In genomic region chr19:15479391-15480345, GRCh38 we compare ENCODE assay signal across 1 cellular context.
A peak's percentile ranks its signal among the peaks of the same experiment; 100 is the strongest.
TF ChIP-seq lines count a peak whose summit lies in the region.

TSS of gene PGLYRP2 (minus strand) at chr19:15479501. CDS start at chr19:15479371, 130 bp downstream.

TF ChIP-seq in HepG2, 621 proteins besides CTCF, POLR2A, EP300 and RAD21 (continued from another document and continues in another):
- TF ChIP-seq ZNF468 (CRISPR knock-in tag; IDR thresholded peaks at IDR 0.05) (no peak), SYNCRIP (IDR thresholded peaks at IDR 0.05; ENCODE audit: insufficient read depth, low read depth, low read length) (no peak), THRA (CRISPR knock-in tag; IDR thresholded peaks at IDR 0.05; ENCODE audit: borderline replicate concordance) (no peak; the same call in 1 of the 2 replicates), PHB2 (IDR thresholded peaks at IDR 0.05; ENCODE audit: partially characterized antibody) (no peak), GABPB1 (CRISPR knock-in tag; IDR thresholded peaks at IDR 0.05) (no peak), DR1 (CRISPR knock-in tag; IDR thresholded peaks at IDR 0.05) (peak; percentile 46; the same call in 1 of the 2 replicates), PAXIP1 (CRISPR knock-in tag; conservative IDR thresholded peaks at IDR 0.05) (peak; percentile 72), HMGXB3 (CRISPR knock-in tag; IDR thresholded peaks at IDR 0.05; ENCODE audit: borderline replicate concordance) (no peak), ZNF770 (CRISPR knock-in tag; IDR thresholded peaks at IDR 0.05) (peak; percentile 45; the same call in 1 of the 2 replicates), ZSCAN21 (CRISPR knock-in tag; IDR thresholded peaks at IDR 0.05; ENCODE audit: borderline replicate concordance) (peak; percentile 30; the same call in 1 of the 2 replicates), LRRFIP1 (CRISPR knock-in tag; conservative IDR thresholded peaks at IDR 0.05) (no peak), NONO (IDR thresholded peaks at IDR 0.05) (no peak), NONO (CRISPR knock-in tag; conservative IDR thresholded peaks at IDR 0.05) (peak; percentile 67; the same call in 1 of the 2 replicates), ARID2 (CRISPR knock-in tag; IDR thresholded peaks at IDR 0.05; ENCODE audit: borderline replicate concordance) (no peak), MED1 (CRISPR knock-in tag; IDR thresholded peaks at IDR 0.05) (peak; percentile 59), CHCHD3 (CRISPR knock-in tag; IDR thresholded peaks at IDR 0.05) (0 out of 2 replicates have a peak, but pooled peaks have one; percentile 44), PLRG1 (conservative IDR thresholded peaks at IDR 0.05) (no peak), ZEB1 (IDR thresholded peaks at IDR 0.05; ENCODE audit: insufficient replicate concordance, low read depth) (no peak), KLF13 (CRISPR knock-in tag; IDR thresholded peaks at IDR 0.05) (no peak), ZNF737 (CRISPR knock-in tag; IDR thresholded peaks at IDR 0.05; ENCODE audit: borderline replicate concordance) (no peak), ZFY (CRISPR knock-in tag; IDR thresholded peaks at IDR 0.05) (0 out of 2 replicates have a peak, but pooled peaks have one; percentile 23), EED (CRISPR knock-in tag; IDR thresholded peaks at IDR 0.05) (no peak), ZNF33A (CRISPR knock-in tag; IDR thresholded peaks at IDR 0.05; ENCODE audit: borderline replicate concordance) (no peak), ZNF335 (CRISPR knock-in tag; IDR thresholded peaks at IDR 0.05) (no peak), SATB2 (CRISPR knock-in tag; IDR thresholded peaks at IDR 0.05) (no peak), RBM39 (IDR thresholded peaks at IDR 0.05; ENCODE audit: low read depth, low read length, poor library complexity, severe bottlenecking) (no peak), DRAP1 (CRISPR knock-in tag; IDR thresholded peaks at IDR 0.05) (no peak), ZNF556 (CRISPR knock-in tag; IDR thresholded peaks at IDR 0.05; ENCODE audit: borderline replicate concordance) (peak; percentile 80; the same call in 1 of the 2 replicates), KDM5B (CRISPR knock-in tag; IDR thresholded peaks at IDR 0.05; ENCODE audit: borderline replicate concordance) (peak; percentile 55; the same call in 1 of the 2 replicates), ZNF768 (CRISPR knock-in tag; IDR thresholded peaks at IDR 0.05) (peak; percentile 41; the same call in 1 of the 2 replicates), PHF20 (CRISPR knock-in tag; IDR thresholded peaks at IDR 0.05) (no peak; the same call in 1 of the 2 replicates), ZNF75D (CRISPR knock-in tag; IDR thresholded peaks at IDR 0.05; ENCODE audit: borderline replicate concordance) (no peak), ZFP41 (CRISPR knock-in tag; IDR thresholded peaks at IDR 0.05; ENCODE audit: borderline replicate concordance) (peak; percentile 78; the same call in 1 of the 2 replicates), EEA1 (CRISPR knock-in tag; IDR thresholded peaks at IDR 0.05; ENCODE audit: borderline replicate concordance) (no peak), GZF1 (CRISPR knock-in tag; IDR thresholded peaks at IDR 0.05) (no peak), CENPT (CRISPR knock-in tag; IDR thresholded peaks at IDR 0.05; ENCODE audit: low read depth) (no peak), HINFP (CRISPR knock-in tag; IDR thresholded peaks at IDR 0.05; ENCODE audit: low read depth) (0 out of 2 replicates have a peak, but pooled peaks have one; percentile 18), CREM (IDR thresholded peaks at IDR 0.05) (no peak), CREM (CRISPR knock-in tag; IDR thresholded peaks at IDR 0.05) (no peak), PBX2 (CRISPR knock-in tag; IDR thresholded peaks at IDR 0.05) (no peak), KLF15 (CRISPR knock-in tag; IDR thresholded peaks at IDR 0.05; ENCODE audit: borderline replicate concordance) (no peak), NCOA1 (CRISPR knock-in tag; IDR thresholded peaks at IDR 0.05) (no peak), HCFC1 (IDR thresholded peaks at IDR 0.05; ENCODE audit: low read depth, low read length) (no peak), SP5 (CRISPR knock-in tag; IDR thresholded peaks at IDR 0.05; ENCODE audit: borderline replicate concordance, low read depth) (no peak), GATAD2A (CRISPR knock-in tag; IDR thresholded peaks at IDR 0.05) (no peak), ZNF839 (CRISPR knock-in tag; IDR thresholded peaks at IDR 0.05; ENCODE audit: borderline replicate concordance) (no peak), TCF12 (IDR thresholded peaks at IDR 0.05) (no peak), TCF12 (CRISPR knock-in tag; IDR thresholded peaks at IDR 0.05) (no peak), TBX2 (CRISPR knock-in tag; IDR thresholded peaks at IDR 0.05; ENCODE audit: borderline replicate concordance) (no peak), KDM2A (CRISPR knock-in tag; IDR thresholded peaks at IDR 0.05; ENCODE audit: borderline replicate concordance, low read depth) (peak; percentile 38; the same call in 1 of the 2 replicates)
